17 cellular contexts compared by ENCODE assay signal in the genomic region with DNA sequence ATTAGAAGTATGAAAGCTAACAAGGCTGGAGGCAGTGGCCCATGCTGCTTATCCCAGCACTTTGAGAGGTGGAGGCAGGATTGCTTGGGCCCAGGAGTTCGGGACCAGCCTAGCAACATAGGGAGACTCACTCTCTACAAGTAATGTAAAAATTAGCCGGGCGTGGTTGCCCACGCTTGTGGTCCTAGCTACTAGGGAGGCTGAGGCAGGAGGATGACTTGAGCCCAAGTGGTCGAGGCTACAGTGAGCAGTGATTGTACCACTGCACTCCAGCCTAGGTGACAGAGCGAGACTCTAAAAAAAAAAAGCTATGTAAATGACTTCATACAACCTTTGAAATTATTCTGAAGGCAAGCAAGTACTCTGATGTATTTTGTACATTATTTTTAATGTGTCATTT.
"Had no signal": no experiment of that assay in that cellular context is flagged by ENCODE, and none has a peak within 500 bp of the region (broad histone marks: within the 10 kb centered on the region; RNA-seq: fewer than 3 reads in every experiment).

No MANE protein-coding gene starts in this region.

- H3K4me1 ChIP-seq: breast epithelium, prostate gland, uterus had no signal

- H3K9me3 ChIP-seq: breast epithelium, lower lobe of right lung, prostate gland, sigmoid colon, uterus had no signal

- H3K27me3 ChIP-seq: breast epithelium, sigmoid colon, uterus had no signal

- H3K36me3 ChIP-seq: breast epithelium, lower lobe of right lung, prostate gland, sigmoid colon, uterus had no signal

- DNase-seq: activated CD4-positive, alpha-beta T cell treated with anti-CD3 and anti-CD28 coated beads, Interleukin-2, amount 50 U/mL, for 4 hours; activated CD4-positive, CD25-positive, alpha-beta regulatory T cell treated with anti-CD3 and anti-CD28 coated beads, Interleukin-2, amount 50 U/mL, for 72 hours; activated effector memory CD4-positive, alpha-beta T cell treated with Interleukin-2 at 50 U/mL for 16 hours; activated T-cell treated with anti-CD3 and anti-CD28 coated beads, Interleukin-2, amount 50 U/mL, for 1 hour; anterior cingulate cortex; endodermal cell; erythroblast; hypothalamus; lower lobe of right lung; midbrain; naive B cell; sigmoid colon; stimulated activated CD4-positive, alpha-beta T cell treated with anti-CD3 and anti-CD28 coated beads, Interleukin-4, amount 100 ng/mL, for 1 hour; stimulated activated naive CD8-positive, alpha-beta T cell treated with anti-CD3 and anti-CD28 coated beads, Interleukin-15, amount 100 ng/mL, for 72 hours; uterus had no signal

- ATAC-seq: lower lobe of right lung; stimulated activated naive CD8-positive, alpha-beta T cell treated with anti-CD3 and anti-CD28 coated beads, Interleukin-15, amount 100 ng/mL, for 72 hours had no signal
